ENCODE assay signal across 14 cellular contexts in genomic region chr5:147455822-147456221, GRCh38. TPM values are rescaled to one million over a fixed set of nuclear protein-coding genes. Genes with fewer than 3 reads are reported as not detected.
A peak's percentile ranks its signal among the peaks of the same experiment; 100 is the strongest.
DNase-seq lines count a peak whose midpoint lies in the region; ATAC-seq, FAIRE-seq and TF ChIP-seq lines count a peak whose summit lies in the region.
"Had no signal": no experiment of that assay in that cellular context is flagged by ENCODE, and none has a peak within 500 bp of the region (broad histone marks: within the 10 kb centered on the region; RNA-seq: fewer than 3 reads in every experiment).

No MANE protein-coding gene starts in this region.

- intact Hi-C loops in A673 (cut with micrococcal nuclease; ENCODE audit: unreplicated experiment) (no loop called here), aorta (cut with DNase I) (loop anchor here (2.0 to 10.0 kb wide), 4 partner anchors 49 to 221 kb away; partner anchors contain the start of gene STK32A (in 1 of the 2))

- ATAC-seq in aorta (ENCODE audit: low FRiP score), result no peak
- no peak for ATAC-seq in activated naive CD8-positive, alpha-beta T cell treated with anti-CD3 and anti-CD28 coated beads, Interleukin-2, amount 50 U/mL, for 24 hours
- ATAC-seq: left lobe of liver had no signal

- H3K36me3 Mint-ChIP-seq in endodermal cell (ENCODE audit: low read depth) (no peaks in the 10 kb centered on the region), nephron (ENCODE audit: low read depth) (no peaks in the 10 kb centered on the region)
- H3K36me3 Mint-ChIP-seq in activated naive CD8-positive, alpha-beta T cell treated with anti-CD3 and anti-CD28 coated beads, Interleukin-2, amount 50 U/mL, for 24 hours (ENCODE audit: low read depth), result no peaks in the 10 kb centered on the region

- FAIRE-seq in D721Med (lab: Jason Lieb, UNC), result no peak

- CTCF ChIA-PET in A673 (lab: Charles Lee), result interaction anchor here (2.5 kb wide), 1 partner anchor 120 kb away, joined by 7 read pairs; no protein-coding TSS in a partner anchor

- POLR2A ChIA-PET in A673 (lab: Charles Lee; ENCODE audit: low non-redundant PET), result no interaction called here

- no peak overlapping the region for H3K4me3 Mint-ChIP-seq in endodermal cell
- peak overlapping the region; percentile 39 to 93 (median 53) for H3K4me3 Mint-ChIP-seq in nephron
- H3K4me3 Mint-ChIP-seq in activated naive CD8-positive, alpha-beta T cell treated with anti-CD3 and anti-CD28 coated beads, Interleukin-2, amount 50 U/mL, for 24 hours, result no peak overlapping the region

- H3K27me3 Mint-ChIP-seq in endodermal cell (ENCODE audit: insufficient read depth) (peaks cover 6% of the 10 kb centered on the region), nephron (ENCODE audit: low read depth) (peaks cover 32% of the 10 kb centered on the region)
- H3K27me3 Mint-ChIP-seq in activated naive CD8-positive, alpha-beta T cell treated with anti-CD3 and anti-CD28 coated beads, Interleukin-2, amount 50 U/mL, for 24 hours, result peaks cover 63% of the 10 kb centered on the region

- H3K27ac ChIP-seq in A673 (ENCODE audit: low read depth, low read length, poor library complexity, severe bottlenecking) (peak overlapping the region; percentile 13), HUES48 (ENCODE audit: low read depth, low read length) (peak overlapping the region; percentile 97), endodermal cell (ENCODE audit: low read depth, low read length) (peak overlapping the region; percentile 22), aorta (ENCODE audit: low read depth in 1 of 2, low read length in 2 of 2) (peak overlapping the region in 1 of 2 donors; percentile 88)

- H3K4me3 ChIP-seq in A673 (ENCODE audit: low read depth, low read length, poor library complexity, severe bottlenecking), result no peak overlapping the region
- peak overlapping the region; percentile 31; the same call in 1 of the 2 replicates for H3K4me3 ChIP-seq in HUES48 (ENCODE audit: low read depth, low read length)
- H3K4me3 ChIP-seq in endodermal cell (ENCODE audit: low read length), result no peak overlapping the region
- no peak overlapping the region for H3K4me3 ChIP-seq in aorta (ENCODE audit: low read length in 2 of 2)

- DNase-seq in A673 (ENCODE audit: low spot score), result no peak
- DNase-seq in endodermal cell, result no peak
- no peak for DNase-seq in NCI-H524 treated with DMSO at 0.1 percent for 48 hours (lab: John Stamatoyannopoulos, UW)
- DNase-seq in aorta, result no peak
- no peak for DNase-seq in D721Med (ENCODE audit: insufficient read length, low spot score)
- DNase-seq in activated naive CD8-positive, alpha-beta T cell treated with anti-CD3 and anti-CD28 coated beads, Interleukin-2, amount 50 U/mL, for 24 hours, result no peak
- DNase-seq: AML-193, DMS79 treated with DMSO at 0.1 percent for 48 hours, NCI-H1694, NCI-H510A treated with DMSO at 0.1 percent for 48 hours had no signal

- no peak overlapping the region for H3K27ac Mint-ChIP-seq in endodermal cell
- peak overlapping the region in 2 of 3 experiments; percentile 89 to 96 for H3K27ac Mint-ChIP-seq in nephron
- H3K27ac Mint-ChIP-seq in activated naive CD8-positive, alpha-beta T cell treated with anti-CD3 and anti-CD28 coated beads, Interleukin-2, amount 50 U/mL, for 24 hours, result no peak overlapping the region
- H3K27ac Mint-ChIP-seq: activated T-helper 1 cell treated with anti-CD3 and anti-CD28 coated beads, Interleukin-12 subunit alpha, Interleukin-12 subunit beta, Interleukin-2, Interleukin-4 antibody, amounts not matched to agents 30 ng/mL and 10 ng/mL and 1 ng/mL, durations not matched to agents 14 hours and 24 hours and 36 hours had no signal

- H3K36me3 ChIP-seq in A673 (ENCODE audit: insufficient read depth, low read length, poor library complexity, severe bottlenecking) (no peaks in the 10 kb centered on the region), HUES48 (ENCODE audit: control insufficient read depth, insufficient read depth, low read length) (no peaks in the 10 kb centered on the region), endodermal cell (ENCODE audit: control insufficient read depth, insufficient read depth, low read length) (no peaks in the 10 kb centered on the region), aorta (ENCODE audit: control insufficient read depth in 1 of 2, insufficient read depth in 2 of 2, low read length in 1 of 2) (no peaks in the 10 kb centered on the region)

- H3K9ac ChIP-seq in HUES48 (ENCODE audit: low read depth, low read length), result peak overlapping the region; percentile 42
- no peak overlapping the region for H3K9ac ChIP-seq in endodermal cell (ENCODE audit: extremely low read depth, low read length, poor library complexity, severe bottlenecking)

- peaks cover 6% of the 10 kb centered on the region for H3K9me3 Mint-ChIP-seq in endodermal cell
- H3K9me3 Mint-ChIP-seq in nephron, result peaks cover 6% of the 10 kb centered on the region
- no peaks in the 10 kb centered on the region for H3K9me3 Mint-ChIP-seq in activated naive CD8-positive, alpha-beta T cell treated with anti-CD3 and anti-CD28 coated beads, Interleukin-2, amount 50 U/mL, for 24 hours
- H3K9me3 Mint-ChIP-seq: activated T-helper 1 cell treated with anti-CD3 and anti-CD28 coated beads, Interleukin-12 subunit alpha, Interleukin-12 subunit beta, Interleukin-2, Interleukin-4 antibody, amounts not matched to agents 30 ng/mL and 10 ng/mL and 1 ng/mL, durations not matched to agents 14 hours and 24 hours and 36 hours had no signal

- peaks cover 28% of the 10 kb centered on the region for H3K4me1 Mint-ChIP-seq in endodermal cell
- H3K4me1 Mint-ChIP-seq in nephron, result peaks cover 36% of the 10 kb centered on the region
- H3K4me1 Mint-ChIP-seq in activated naive CD8-positive, alpha-beta T cell treated with anti-CD3 and anti-CD28 coated beads, Interleukin-2, amount 50 U/mL, for 24 hours, result peaks cover 9% of the 10 kb centered on the region

- TF ChIP-seq CTCF in A673 (conservative IDR thresholded peaks at IDR 0.05; ENCODE audit: low read depth, low read length) (no peak), endodermal cell (conservative IDR thresholded peaks at IDR 0.05) (no peak), nephron (IDR thresholded peaks at IDR 0.05; ENCODE audit: unreplicated experiment in 3 of 3) (no peak), D721Med (IDR thresholded peaks at IDR 0.05; ENCODE audit: insufficient read depth, missing control alignments) (no peak)

- no peaks in the 10 kb centered on the region for H3K27me3 ChIP-seq in A673 (replicated peaks; ENCODE audit: insufficient read depth, low read depth, low read length, poor library complexity)
- H3K27me3 ChIP-seq in HUES48 (ENCODE audit: control insufficient read depth, insufficient read depth, low read length), result no peaks in the 10 kb centered on the region
- H3K27me3 ChIP-seq in endodermal cell (ENCODE audit: control insufficient read depth, insufficient read depth, low read length, poor library complexity, severe bottlenecking), result peaks cover 15% of the 10 kb centered on the region
- H3K27me3 ChIP-seq in aorta (ENCODE audit: control insufficient read depth in 1 of 2, insufficient read depth in 2 of 2, low read length in 1 of 2), result no peaks in the 10 kb centered on the region

- BruUV-seq in A673 (replicated peaks; lab: Mats Ljungman, UMichigan), result no TSS peak

- 83 to 89% methylated on average over 1 of the region's 1 CpG for WGBS in endodermal cell (ENCODE audit: insufficient coverage in 1 of 2, insufficient read length in 1 of 2), 2 experiments
- 37 to 45% methylated on average over 1 of the region's 1 CpG for WGBS in aorta, 2 donors

- H3K9me3 ChIP-seq in A673 (ENCODE audit: low read depth, low read length, poor library complexity, severe bottlenecking) (no peaks in the 10 kb centered on the region), HUES48 (ENCODE audit: control insufficient read depth, insufficient read depth, low read length) (no peaks in the 10 kb centered on the region), endodermal cell (ENCODE audit: control insufficient read depth, low read length) (peaks cover 7% of the 10 kb centered on the region), aorta (ENCODE audit: control insufficient read depth, low read length) (no peaks in the 10 kb centered on the region)

- H3K4me1 ChIP-seq in A673 (ENCODE audit: insufficient read depth, low read length, poor library complexity, severe bottlenecking), result peaks cover 20% of the 10 kb centered on the region
- H3K4me1 ChIP-seq in HUES48 (ENCODE audit: control insufficient read depth, insufficient read depth, low read length), result peaks cover 37% of the 10 kb centered on the region
- peaks cover 3% of the 10 kb centered on the region for H3K4me1 ChIP-seq in endodermal cell (ENCODE audit: control insufficient read depth, insufficient read depth, low read length)
- peaks cover 2 to 4% of the 10 kb centered on the region in 2 donors for H3K4me1 ChIP-seq in aorta (ENCODE audit: control insufficient read depth in 1 of 2, insufficient read depth in 2 of 2, low read length in 2 of 2)

RNA-seq across cellular contexts. Expression of gene DPYSL3, which starts 54.0 kb away (rescaled TPM):
- 24.8 and 35.3 TPM in 2 replicates for total RNA-seq in A673 (2021)
- total RNA-seq in endodermal cell, result 10 to 100 TPM; 76.3 to 98.6 TPM
- polyA plus RNA-seq in endodermal cell (2013, experiment 1 of 2), result 208 TPM
- 208 TPM for polyA plus RNA-seq in endodermal cell (2013, experiment 2 of 2)
- 100 to 1,000 TPM; 288 to 344 TPM for total RNA-seq in aorta
- polyA plus RNA-seq in aorta, result 100 to 1,000 TPM in 1 of 2 donors, 10 to 100 TPM in 1; 85.1 to 103 TPM

Comparison
In these comparisons a context has a peak if more than half of its experiments do, and no peak if none do; other contexts are left out.
1. H3K27ac Mint-ChIP-seq: peak in nephron (2 of 3); none in endodermal cell (single experiment) and activated naive CD8-positive, alpha-beta T cell treated with anti-CD3 and anti-CD28 coated beads, Interleukin-2, amount 50 U/mL, for 24 hours (single experiment).
2. H3K4me3 Mint-ChIP-seq: peak in nephron (3 of 3); none in endodermal cell (single experiment) and activated naive CD8-positive, alpha-beta T cell treated with anti-CD3 and anti-CD28 coated beads, Interleukin-2, amount 50 U/mL, for 24 hours (single experiment).